In genomic region chr16:29972992-29973383, GRCh38 we compare ENCODE assay signal across 9 cellular contexts. TPM values are rescaled to one million over a fixed set of nuclear protein-coding genes. Genes with fewer than 3 reads are reported as not detected.
DNase-seq lines count a peak whose midpoint lies in the region; ATAC-seq and TF ChIP-seq lines count a peak whose summit lies in the region.
"Had no signal": no experiment of that assay in that cellular context is flagged by ENCODE, and none has a peak within 500 bp of the region (broad histone marks: within the 10 kb centered on the region; RNA-seq: fewer than 3 reads in every experiment).

No MANE protein-coding gene starts in this region.

- peak overlapping the region; percentile 23 for H3K27ac Mint-ChIP-seq in central memory CD8-positive, alpha-beta T cell (ENCODE audit: low read depth)

- H3K4me2 ChIP-seq in neural cell (ENCODE audit: low read length): no peak overlapping the region

- ATAC-seq in central memory CD8-positive, alpha-beta T cell (replicated peaks; ENCODE audit: extremely low read depth, poor library complexity, severe bottlenecking): no peak
- no peak for ATAC-seq in HG03139 (IDR thresholded peaks at IDR 0.05; ENCODE audit: unreplicated experiment)
- no peak for ATAC-seq in GM19463 (IDR thresholded peaks at IDR 0.05; ENCODE audit: unreplicated experiment)

- peak overlapping the region; percentile 99 for H3K4me3 Mint-ChIP-seq in central memory CD8-positive, alpha-beta T cell

- no peak overlapping the region for H3K9ac ChIP-seq in neural cell (ENCODE audit: low read length)

- H2AFZ ChIP-seq in ACC112 (ENCODE audit: low read length, unreplicated experiment) (peak overlapping the region; percentile 47), neural cell (ENCODE audit: low read depth, low read length) (no peak overlapping the region)

- H3K27ac ChIP-seq in ACC112 (ENCODE audit: low read depth, low read length) (no peak overlapping the region), KOPT-K1 (ENCODE audit: low read depth, low read length, poor library complexity, severe bottlenecking) (peak overlapping the region; percentile 82), neural cell (ENCODE audit: low read length) (peak overlapping the region; percentile 97)
- H3K27ac ChIP-seq: cardiac muscle cell had no signal

- no peaks in the 10 kb centered on the region for H3K9me2 ChIP-seq in neural cell (ENCODE audit: insufficient read depth, low read length)

- no peaks in the 10 kb centered on the region for H3F3A ChIP-seq in neural cell (ENCODE audit: insufficient read depth, low read length, poor library complexity, severe bottlenecking)

- H3K9me3 Mint-ChIP-seq in central memory CD8-positive, alpha-beta T cell: no peaks in the 10 kb centered on the region

- H3K27me3 ChIP-seq in ACC112 (ENCODE audit: insufficient read depth, low read length) (no peaks in the 10 kb centered on the region), neural cell (ENCODE audit: insufficient read depth, low read depth, low read length) (no peaks in the 10 kb centered on the region)
- H3K27me3 ChIP-seq: cardiac muscle cell had no signal

- peaks cover 10% of the 10 kb centered on the region for H4K20me1 ChIP-seq in neural cell (ENCODE audit: insufficient read depth)

- no peak overlapping the region for H3K4me3 ChIP-seq in ACC112 (ENCODE audit: low read depth, low read length)
- H3K4me3 ChIP-seq in neural cell (ENCODE audit: low read length): peak overlapping the region; percentile 99

- no peak for TF ChIP-seq RAD21 in neural cell (conservative IDR thresholded peaks at IDR 0.05)

- H3K4me1 ChIP-seq in ACC112 (ENCODE audit: control insufficient read depth, insufficient read depth, low read length, unreplicated experiment): peaks cover 23% of the 10 kb centered on the region

- peaks cover 43% of the 10 kb centered on the region for H3K79me2 ChIP-seq in ACC112 (ENCODE audit: control insufficient read depth, insufficient read depth, low read length, unreplicated experiment)
- H3K79me2 ChIP-seq in neural cell (replicated peaks; ENCODE audit: insufficient read depth, low read length): peaks cover 41% of the 10 kb centered on the region

- no peaks in the 10 kb centered on the region for H3K27me3 Mint-ChIP-seq in central memory CD8-positive, alpha-beta T cell

- peaks cover 13% of the 10 kb centered on the region for H3K36me3 Mint-ChIP-seq in central memory CD8-positive, alpha-beta T cell (ENCODE audit: insufficient read depth)

- H3K4me1 Mint-ChIP-seq in central memory CD8-positive, alpha-beta T cell: peaks cover 46% of the 10 kb centered on the region

- H3K9me3 ChIP-seq in KOPT-K1 (ENCODE audit: insufficient read depth, low read length, poor library complexity, severe bottlenecking) (no peaks in the 10 kb centered on the region), neural cell (ENCODE audit: low read length) (no peaks in the 10 kb centered on the region)

- TF ChIP-seq EP300 in neural cell (conservative IDR thresholded peaks at IDR 0.05; ENCODE audit: poor library complexity, severe bottlenecking): no peak

- peaks cover 8% of the 10 kb centered on the region; the same call in 1 of the 2 replicates for H3K36me3 ChIP-seq in ACC112 (ENCODE audit: insufficient read depth, low read length)
- peaks cover 20% of the 10 kb centered on the region for H3K36me3 ChIP-seq in KOPT-K1 (ENCODE audit: insufficient read depth, low read length)
- no peaks in the 10 kb centered on the region for H3K36me3 ChIP-seq in neural cell (ENCODE audit: insufficient read depth, low read length)

- TF ChIP-seq CTCF in neural cell (IDR thresholded peaks at IDR 0.05; ENCODE audit: poor library complexity, severe bottlenecking): no peak

- DNase-seq in central memory CD8-positive, alpha-beta T cell (ENCODE audit: low spot score in 2 of 2): no peak
- no peak for DNase-seq in mucosa of gallbladder (ENCODE audit: low spot score)
- DNase-seq in germinal center (ENCODE audit: low spot score): no peak

TF ChIP-seq in neural cell, 6 proteins besides CTCF, POLR2A, EP300 and RAD21:
- TF ChIP-seq REST (IDR thresholded peaks at IDR 0.05; ENCODE audit: borderline replicate concordance) (no peak), SMC3 (conservative IDR thresholded peaks at IDR 0.05; ENCODE audit: poor library complexity) (no peak), POLR2AphosphoS5 (IDR thresholded peaks at IDR 0.05) (no peak), TAF1 (IDR thresholded peaks at IDR 0.05; ENCODE audit: low read depth) (no peak), EZH2 (IDR thresholded peaks at IDR 0.05; ENCODE audit: borderline replicate concordance, insufficient read depth, low read length, poor library complexity, severe bottlenecking) (no peak), MXI1 (conservative IDR thresholded peaks at IDR 0.05; ENCODE audit: poor library complexity, severe bottlenecking) (no peak)

RNA-seq across cellular contexts. Expression of gene TAOK2, which starts 0.7 kb away (rescaled TPM):
- 62.7 and 65.5 TPM in 2 replicates for polyA plus RNA-seq in neural cell
- polyA minus RNA-seq in neural cell: 80.5 and 98.6 TPM in 2 replicates
- total RNA-seq in mucosa of gallbladder: 67.3 TPM

RNA-seq across cellular contexts. Expression of gene TMEM219, which starts 11.1 kb away (rescaled TPM):
- 154 and 157 TPM in 2 replicates for polyA plus RNA-seq in neural cell
- 40.6 and 42.4 TPM in 2 replicates for polyA minus RNA-seq in neural cell
- 167 TPM for total RNA-seq in mucosa of gallbladder

RNA-seq across cellular contexts. Expression of gene HIRIP3, which starts 22.4 kb away (rescaled TPM):
- polyA plus RNA-seq in neural cell: 51.2 and 65.4 TPM in 2 replicates
- 29.2 and 30.9 TPM in 2 replicates for polyA minus RNA-seq in neural cell
- total RNA-seq in mucosa of gallbladder: 16.3 TPM

RNA-seq across cellular contexts. Expression of gene INO80E, which starts 23.1 kb away (rescaled TPM):
- 106 and 130 TPM in 2 replicates for polyA plus RNA-seq in neural cell
- polyA minus RNA-seq in neural cell: 46.5 and 50.9 TPM in 2 replicates
- 88.4 TPM for total RNA-seq in mucosa of gallbladder

RNA-seq across cellular contexts. Expression of gene DOC2A, which starts 37.8 kb away (rescaled TPM):
- polyA plus RNA-seq in neural cell: 7.3 and 8.5 TPM in 2 replicates
- polyA minus RNA-seq in neural cell: 3.1 and 4.4 TPM in 2 replicates
- 18.8 TPM for total RNA-seq in mucosa of gallbladder
